In the genomic region with DNA sequence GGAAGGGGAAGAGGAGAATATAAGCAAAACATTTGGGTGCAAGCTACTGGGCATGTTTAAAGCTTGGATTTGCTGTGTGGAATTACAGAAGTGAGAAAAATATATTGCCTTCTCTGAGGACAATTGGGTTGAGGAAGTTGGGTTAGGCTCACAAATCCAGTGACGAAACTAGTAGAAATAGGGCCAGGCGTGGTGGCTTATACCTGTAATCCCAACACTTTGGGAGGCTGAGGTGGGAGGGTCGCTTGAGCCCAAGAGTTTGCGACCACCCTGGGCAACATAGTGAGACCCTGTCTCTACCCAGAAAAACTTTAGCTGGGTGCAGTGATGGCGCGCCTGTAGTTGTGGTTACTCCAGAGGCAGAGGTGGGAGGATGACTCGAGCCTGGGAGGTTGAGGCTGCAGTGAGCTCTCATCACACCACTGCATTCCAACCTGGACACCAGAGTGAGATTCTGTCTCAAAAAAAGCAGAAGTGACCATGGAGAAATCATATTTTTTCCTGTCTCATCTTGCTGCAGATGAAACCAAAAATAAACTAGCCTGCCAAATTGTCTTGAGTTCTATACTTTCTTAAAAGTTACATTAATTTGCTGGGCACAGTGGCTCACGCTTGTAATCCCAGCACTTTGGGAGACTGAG, we compare ENCODE assay signal across 1 cellular context.
A peak's percentile ranks its signal among the peaks of the same experiment; 100 is the strongest.
TF ChIP-seq lines count a peak whose summit lies in the region.

No MANE protein-coding gene starts in this region.

TF ChIP-seq in GM12878, 131 proteins besides CTCF, POLR2A, EP300 and RAD21 (continued from another document):
- TF ChIP-seq, protein P1, sequence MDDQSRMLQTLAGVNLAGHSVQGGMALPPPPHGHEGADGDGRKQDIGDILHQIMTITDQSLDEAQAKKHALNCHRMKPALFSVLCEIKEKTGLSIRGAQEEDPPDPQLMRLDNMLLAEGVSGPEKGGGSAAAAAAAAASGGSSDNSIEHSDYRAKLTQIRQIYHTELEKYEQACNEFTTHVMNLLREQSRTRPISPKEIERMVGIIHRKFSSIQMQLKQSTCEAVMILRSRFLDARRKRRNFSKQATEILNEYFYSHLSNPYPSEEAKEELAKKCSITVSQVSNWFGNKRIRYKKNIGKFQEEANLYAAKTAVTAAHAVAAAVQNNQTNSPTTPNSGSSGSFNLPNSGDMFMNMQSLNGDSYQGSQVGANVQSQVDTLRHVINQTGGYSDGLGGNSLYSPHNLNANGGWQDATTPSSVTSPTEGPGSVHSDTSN (IDR thresholded peaks at IDR 0.05; ENCODE audit: insufficient replicate concordance, low read depth, low read length): no peak
- TF ChIP-seq SPI1 (IDR thresholded peaks at IDR 0.05; ENCODE audit: borderline replicate concordance, insufficient read depth, low read depth, low read length): peak; percentile 4; the same call in 1 of the 2 replicates
- no peak for TF ChIP-seq TARDBP (IDR thresholded peaks at IDR 0.05; ENCODE audit: borderline replicate concordance)
